22 cellular contexts compared by ENCODE assay signal in genomic region chr4:20480161-20480947, GRCh38.
DNase-seq lines count a peak whose midpoint lies in the region; ATAC-seq, FAIRE-seq and TF ChIP-seq lines count a peak whose summit lies in the region.
"Had no signal": no experiment of that assay in that cellular context is flagged by ENCODE, and none has a peak within 500 bp of the region (broad histone marks: within the 10 kb centered on the region; RNA-seq: fewer than 3 reads in every experiment).

No MANE protein-coding gene starts in this region.

- no peaks in the 10 kb centered on the region for H3K9me3 ChIP-seq in BE2C
- H3K9me3 ChIP-seq: BLaER1, Caco-2 had no signal

- no peaks in the 10 kb centered on the region for H3K36me3 ChIP-seq in BE2C
- H3K36me3 ChIP-seq: BLaER1 had no signal

- peak; percentile 32 for DNase-seq in BE2C
- no peak for DNase-seq in D721Med (ENCODE audit: insufficient read length, low spot score)
- DNase-seq in SHP77 treated with DMSO at 0.1 percent for 48 hours (lab: John Stamatoyannopoulos, UW) = peak; percentile 21
- peak; percentile 7 for DNase-seq in left kidney (ENCODE audit: low read depth, low spot score)
- DNase-seq in SIG-M5 (lab: John Stamatoyannopoulos, UW) = no peak
- no peak for DNase-seq in OCI-M1 (lab: John Stamatoyannopoulos, UW)
- DNase-seq: Caco-2; CD4-positive, alpha-beta T cell; GDM1; GOT3; HCEC 1CT; KG1; NCI-H1092; NCI-H2029 treated with DMSO at 0.1 percent for 48 hours; NCI-H2171 treated with DMSO at 0.1 percent for 48 hours; NK-92 treated with Interleukin-12 subunit alpha and Interleukin-12 subunit beta, amount 100 ng/mL, for 24 hours; T-helper 1 cell had no signal

- H3K4me3 ChIP-seq in BE2C (ENCODE audit: low read depth, low read length) = peak overlapping the region; percentile 42
- H3K4me3 ChIP-seq: BLaER1, SK-N-MC had no signal

- no peak for TF ChIP-seq CTCF in BE2C (IDR thresholded peaks at IDR 0.05; ENCODE audit: low read depth, low read length)
- no peak for TF ChIP-seq CTCF in D721Med (IDR thresholded peaks at IDR 0.05; ENCODE audit: insufficient read depth, missing control alignments)

- FAIRE-seq in D721Med (lab: Jason Lieb, UNC) = peak; percentile 87
- FAIRE-seq: GM18507 had no signal

- ATAC-seq in GM21526 (IDR thresholded peaks at IDR 0.05; ENCODE audit: low FRiP score, unreplicated experiment) = no peak
- ATAC-seq: Panc1 had no signal

- H3K27me3 ChIP-seq in BE2C = no peaks in the 10 kb centered on the region
- H3K27me3 ChIP-seq: BLaER1 had no signal

- H3K4me1 ChIP-seq in BE2C = peaks cover 16% of the 10 kb centered on the region
- H3K4me1 ChIP-seq: BLaER1, Caco-2 had no signal

Comparison
In these comparisons a context has a peak if more than half of its experiments do, and no peak if none do; other contexts are left out.
1. DNase-seq: peak in BE2C (single experiment), SHP77 treated with DMSO at 0.1 percent for 48 hours (single experiment) and left kidney (single experiment); none in D721Med (single experiment), SIG-M5 (single experiment) and OCI-M1 (single experiment).